In the genomic region with DNA sequence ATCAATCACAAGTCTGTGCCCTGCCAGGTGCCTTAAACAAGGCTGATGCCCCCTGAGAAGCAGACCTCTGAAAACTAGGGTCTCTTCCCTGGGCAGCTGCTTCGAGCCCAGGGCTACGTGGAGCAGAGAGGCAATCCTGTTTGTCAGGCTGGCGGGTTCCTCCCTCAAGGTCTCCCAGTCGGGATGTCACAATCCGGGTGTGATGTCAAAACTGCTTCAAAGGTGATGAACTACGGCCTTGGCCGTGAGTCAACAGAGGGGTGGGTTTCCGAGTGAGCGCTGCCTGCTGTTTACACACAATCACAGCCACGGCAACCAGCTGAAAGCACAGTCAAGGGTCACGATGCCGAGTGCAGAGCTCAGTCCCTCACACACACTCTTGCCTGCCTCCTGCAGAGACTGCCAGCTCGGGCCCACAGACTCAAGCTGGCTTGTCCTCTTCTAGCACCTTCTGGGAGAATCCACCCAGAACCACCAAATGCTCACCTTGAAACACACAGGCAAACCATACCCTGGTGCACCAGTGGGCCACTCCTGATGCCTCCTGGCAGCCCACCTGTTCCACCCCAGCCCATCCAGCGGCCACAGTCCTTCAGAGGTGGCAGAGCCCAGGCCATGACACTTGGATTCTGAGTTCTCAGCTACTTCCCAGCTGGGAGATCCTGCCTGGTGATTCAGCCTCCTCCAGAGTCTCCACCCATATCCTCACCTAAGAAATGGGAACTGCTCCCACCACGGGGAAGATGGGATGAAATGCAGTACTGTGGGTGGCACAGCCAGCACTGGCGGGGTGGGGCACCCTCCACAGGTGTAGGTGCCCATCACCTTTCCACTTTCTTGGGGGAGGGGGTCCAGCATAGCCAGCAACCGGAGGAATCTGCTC, we compare ENCODE assay signal across 8 cellular contexts. TPM values are rescaled to one million over a fixed set of nuclear protein-coding genes. Genes with fewer than 3 reads are reported as not detected.
DNase-seq lines count a peak whose midpoint lies in the region; ATAC-seq and TF ChIP-seq lines count a peak whose summit lies in the region.

No MANE protein-coding gene starts in this region.

- no peaks in the 10 kb centered on the region for H3K36me3 ChIP-seq in breast epithelium
- no peaks in the 10 kb centered on the region for H3K36me3 ChIP-seq in left lung
- H3K36me3 ChIP-seq in vagina = no peaks in the 10 kb centered on the region

- CTCF ChIA-PET in activated naive CD4-positive, alpha-beta T cell treated with anti-CD3 and anti-CD28 coated beads, Interleukin-2, amount 10 ng/mL, durations not matched to agents 7 days and 5 days (lab: Charles Lee) = interaction anchor here (2.4 kb wide), 1 partner anchor 7 kb away, joined by 7 read pairs; no protein-coding TSS in a partner anchor

- TF ChIP-seq POLR2A in breast epithelium (IDR thresholded peaks at IDR 0.05) (no peak), vagina (IDR thresholded peaks at IDR 0.05) (no peak)

- no peak overlapping the region for H3K4me3 Mint-ChIP-seq in activated naive CD4-positive, alpha-beta T cell treated with anti-CD3 and anti-CD28 coated beads, Interleukin-2, amount 10 ng/mL, durations not matched to agents 7 days and 5 days

- DNase-seq in activated naive CD4-positive, alpha-beta T cell treated with Interleukin-2 at 50 U/mL for 16 hours = peak; percentile 28
- no peak for DNase-seq in activated naive CD4-positive, alpha-beta T cell treated with anti-CD3 and anti-CD28 coated beads, Interleukin-2, amount 10 ng/mL, durations not matched to agents 7 days and 5 days
- DNase-seq in breast epithelium (ENCODE audit: low spot score in 2 of 2) (peak in 1 of 2 donors; percentile 34), left lung (peak; percentile 86), vagina (ENCODE audit: extremely low spot score in 2 of 2) (no peak), foreskin melanocyte (no peak), SW 1271 (lab: John Stamatoyannopoulos, UW) (no peak), NCI-H1694 (lab: John Stamatoyannopoulos, UW) (no peak)

- H3K27ac ChIP-seq in breast epithelium (peak overlapping the region; percentile 58 to 88), left lung (peak overlapping the region; percentile 76 to 96), vagina (peak overlapping the region; percentile 77)

- H3K4me1 ChIP-seq in breast epithelium = no peaks in the 10 kb centered on the region
- H3K4me1 ChIP-seq in left lung = peaks cover 29 to 97% of the 10 kb centered on the region in 2 donors
- peaks cover 96% of the 10 kb centered on the region for H3K4me1 ChIP-seq in vagina

- H3K4me1 Mint-ChIP-seq in activated naive CD4-positive, alpha-beta T cell treated with anti-CD3 and anti-CD28 coated beads, Interleukin-2, amount 10 ng/mL, durations not matched to agents 7 days and 5 days = peaks cover 15% of the 10 kb centered on the region

- TF ChIP-seq CTCF in breast epithelium (IDR thresholded peaks at IDR 0.05) (no peak), left lung (IDR thresholded peaks at IDR 0.05) (no peak), vagina (IDR thresholded peaks at IDR 0.05) (no peak)

- ATAC-seq in left lung = peak; percentile 78

- no peaks in the 10 kb centered on the region for H3K27me3 Mint-ChIP-seq in activated naive CD4-positive, alpha-beta T cell treated with anti-CD3 and anti-CD28 coated beads, Interleukin-2, amount 10 ng/mL, durations not matched to agents 7 days and 5 days

- H3K36me3 Mint-ChIP-seq in activated naive CD4-positive, alpha-beta T cell treated with anti-CD3 and anti-CD28 coated beads, Interleukin-2, amount 10 ng/mL, durations not matched to agents 7 days and 5 days = peaks cover 1% of the 10 kb centered on the region

- no peaks in the 10 kb centered on the region for H3K27me3 ChIP-seq in breast epithelium
- H3K27me3 ChIP-seq in left lung = no peaks in the 10 kb centered on the region
- H3K27me3 ChIP-seq in vagina = no peaks in the 10 kb centered on the region

- no peaks in the 10 kb centered on the region for H3K9me3 Mint-ChIP-seq in activated naive CD4-positive, alpha-beta T cell treated with anti-CD3 and anti-CD28 coated beads, Interleukin-2, amount 10 ng/mL, durations not matched to agents 7 days and 5 days

- H3K27ac Mint-ChIP-seq in activated naive CD4-positive, alpha-beta T cell treated with anti-CD3 and anti-CD28 coated beads, Interleukin-2, amount 10 ng/mL, durations not matched to agents 7 days and 5 days = no peak overlapping the region

- peak overlapping the region in 1 of 3 donors; percentile 12 for H3K4me3 ChIP-seq in breast epithelium
- no peak overlapping the region for H3K4me3 ChIP-seq in left lung
- no peak overlapping the region for H3K4me3 ChIP-seq in vagina

- H3K9me3 ChIP-seq in breast epithelium = no peaks in the 10 kb centered on the region
- H3K9me3 ChIP-seq in left lung = no peaks in the 10 kb centered on the region
- H3K9me3 ChIP-seq in vagina = no peaks in the 10 kb centered on the region

- intact Hi-C loops in breast epithelium (cut with DNase I; ENCODE audit: low total_unique reads) (no loop called here), left lung (cut with DNase I) (no loop called here), vagina (cut with DNase I) (loop anchor here (5.0 to 10.0 kb wide), 2 partner anchors 50 to 1423 kb away; no protein-coding TSS in a partner anchor)

RNA-seq across cellular contexts. Expression of gene ELL, which starts 6.8 kb away (rescaled TPM):
- total RNA-seq in breast epithelium (10 to 100 TPM; 13.0 to 22.3 (median 15.7) TPM), left lung (10 to 100 TPM; 13.3 to 22.9 TPM), vagina (25.3 TPM)

RNA-seq across cellular contexts. Expression of gene FKBP8, which starts 28.3 kb away (rescaled TPM):
- 100 to 1,000 TPM; 214 to 336 (median 294) TPM for total RNA-seq in breast epithelium
- total RNA-seq in left lung = 100 to 1,000 TPM; 176 to 195 TPM
- 376 TPM for total RNA-seq in vagina

RNA-seq across cellular contexts. Expression of gene KXD1, which starts 42.6 kb away (rescaled TPM):
- total RNA-seq in breast epithelium (100 to 1,000 TPM in 2 of 3 donors, 10 to 100 TPM in 1; 92.6 to 140 (median 139) TPM), left lung (10 to 100 TPM; 68.9 to 86.2 TPM), vagina (131 TPM)

RNA-seq across cellular contexts. Expression of gene UBA52, which starts 56.6 kb away (rescaled TPM):
- total RNA-seq in breast epithelium (100 to 1,000 TPM; 729 to 865 (median 831) TPM), left lung (100 to 1,000 TPM; 922 to 971 TPM), vagina (747 TPM)

Comparison
In these comparisons a context has a peak if more than half of its experiments do, and no peak if none do; other contexts are left out.
1. DNase-seq: peak in activated naive CD4-positive, alpha-beta T cell treated with Interleukin-2 at 50 U/mL for 16 hours (single experiment) and left lung (2 of 2); none in activated naive CD4-positive, alpha-beta T cell treated with anti-CD3 and anti-CD28 coated beads, Interleukin-2, amount 10 ng/mL, durations not matched to agents 7 days and 5 days (single experiment), vagina (0 of 2), foreskin melanocyte (single experiment), SW 1271 (0 of 2) and NCI-H1694 (single experiment).
2. Peak in every context shown above with its lines, with median percentiles within 50 percentile points of each other: H3K27ac ChIP-seq.